Comparison of ENCODE assay signal across 25 cellular contexts in genomic region chr4:38003102-38003501, GRCh38. TPM values are rescaled to one million over a fixed set of nuclear protein-coding genes. Genes with fewer than 3 reads are reported as not detected.
DNase-seq lines count a peak whose midpoint lies in the region; ATAC-seq and TF ChIP-seq lines count a peak whose summit lies in the region.
"Had no signal": no experiment of that assay in that cellular context is flagged by ENCODE, and none has a peak within 500 bp of the region (broad histone marks: within the 10 kb centered on the region; RNA-seq: fewer than 3 reads in every experiment).

No MANE protein-coding gene starts in this region.

- no peaks in the 10 kb centered on the region for H3K4me1 ChIP-seq in CD4-positive, CD25-positive, alpha-beta regulatory T cell (ENCODE audit: control insufficient read depth, insufficient read depth, low read length, poor library complexity, severe bottlenecking)
- H3K4me1 ChIP-seq in HUES64 (ENCODE audit: insufficient read depth, low read length) = peaks cover 44% of the 10 kb centered on the region
- H3K4me1 ChIP-seq in hepatocyte (ENCODE audit: insufficient read depth) = peaks cover 17% of the 10 kb centered on the region
- H3K4me1 ChIP-seq in thyroid gland = peaks cover 31 to 46% of the 10 kb centered on the region in 2 donors

- no peak for ATAC-seq in CD4-positive, CD25-positive, alpha-beta regulatory T cell (ENCODE audit: low read depth in 2 of 2)
- ATAC-seq: K562 had no signal

- 92% methylated on average over 2 of the region's 3 CpGs for WGBS in HUES64
- 80% methylated on average over 3 of the region's 3 CpGs for WGBS in hepatocyte (ENCODE audit: low lambda C conversion rate, missing lambda C conversion rate)
- WGBS in thyroid gland, 2 donors = 86 to 91% methylated on average over 3 of the region's 3 CpGs

- no peaks in the 10 kb centered on the region for H4K20me1 ChIP-seq in hepatocyte (ENCODE audit: insufficient read depth, poor library complexity, severe bottlenecking)

- H3K27ac ChIP-seq in CD4-positive, CD25-positive, alpha-beta regulatory T cell (ENCODE audit: insufficient read depth, low read length, poor library complexity, severe bottlenecking) = no peak overlapping the region
- H3K27ac ChIP-seq in HUES64 (ENCODE audit: low read depth, low read length) (peak overlapping the region; percentile 61), hepatocyte (peak overlapping the region; percentile 22), thyroid gland (no peak overlapping the region)
- H3K27ac ChIP-seq: dorsolateral prefrontal cortex, gastrocnemius medialis had no signal

- 0 out of 2 replicates have a peak overlapping the region, but pooled peaks have one; percentile 6 for H3K9ac ChIP-seq in HUES64 (ENCODE audit: low read depth, low read length)

- H3K4me3 ChIP-seq in CD4-positive, CD25-positive, alpha-beta regulatory T cell (ENCODE audit: low read depth, low read length) = no peak overlapping the region
- no peak overlapping the region for H3K4me3 ChIP-seq in HUES64 (ENCODE audit: low read length)
- no peak overlapping the region for H3K4me3 ChIP-seq in hepatocyte
- H3K4me3 ChIP-seq in thyroid gland (replicated peaks in 1 of 3) = no peak overlapping the region
- H3K4me3 ChIP-seq: dorsolateral prefrontal cortex, gastrocnemius medialis, K562 had no signal

- no peak for TF ChIP-seq CTCF in hepatocyte (IDR thresholded peaks at IDR 0.05; ENCODE audit: poor library complexity)
- no peak for TF ChIP-seq CTCF in neural crest cell (conservative IDR thresholded peaks at IDR 0.05)
- TF ChIP-seq CTCF in thyroid gland (IDR thresholded peaks at IDR 0.05) = no peak

- no peaks in the 10 kb centered on the region for H3K9me2 ChIP-seq in hepatocyte (replicated peaks; ENCODE audit: insufficient read depth)

- no peak overlapping the region for H2AFZ ChIP-seq in hepatocyte

- peaks cover 19% of the 10 kb centered on the region for H3K36me3 Mint-ChIP-seq in CD4-positive, CD25-positive, alpha-beta regulatory T cell
- H3K36me3 Mint-ChIP-seq in neural crest cell (ENCODE audit: low read depth) = no peaks in the 10 kb centered on the region

- TF ChIP-seq POLR2A in thyroid gland (IDR thresholded peaks at IDR 0.05) = no peak

- H3K36me3 ChIP-seq in CD4-positive, CD25-positive, alpha-beta regulatory T cell (ENCODE audit: control insufficient read depth, insufficient read depth, low read length) = no peaks in the 10 kb centered on the region
- no peaks in the 10 kb centered on the region for H3K36me3 ChIP-seq in HUES64 (ENCODE audit: insufficient read depth, low read length)
- H3K36me3 ChIP-seq in hepatocyte (replicated peaks; ENCODE audit: insufficient read depth, low read depth) = no peaks in the 10 kb centered on the region
- H3K36me3 ChIP-seq in thyroid gland = no peaks in the 10 kb centered on the region
- H3K36me3 ChIP-seq: gastrocnemius medialis had no signal

- intact Hi-C loops in thyroid gland (cut with DNase I) = no loop called here

- H3K27me3 ChIP-seq in CD4-positive, CD25-positive, alpha-beta regulatory T cell (ENCODE audit: control insufficient read depth, insufficient read depth, low read length) = no peaks in the 10 kb centered on the region
- H3K27me3 ChIP-seq in HUES64 (ENCODE audit: insufficient read depth, low read length) (no peaks in the 10 kb centered on the region), hepatocyte (no peaks in the 10 kb centered on the region), thyroid gland (no peaks in the 10 kb centered on the region)
- H3K27me3 ChIP-seq: dorsolateral prefrontal cortex, gastrocnemius medialis had no signal

- H3K27me3 Mint-ChIP-seq in CD4-positive, CD25-positive, alpha-beta regulatory T cell = no peaks in the 10 kb centered on the region
- H3K27me3 Mint-ChIP-seq in neural crest cell (ENCODE audit: low read depth) = no peaks in the 10 kb centered on the region

- no peaks in the 10 kb centered on the region for H3K9me3 Mint-ChIP-seq in CD4-positive, CD25-positive, alpha-beta regulatory T cell
- H3K9me3 Mint-ChIP-seq in neural crest cell = no peaks in the 10 kb centered on the region
- H3K9me3 Mint-ChIP-seq: activated naive CD4-positive, alpha-beta T cell treated with anti-CD3 and anti-CD28 coated beads for 36 hours had no signal

- peaks cover 73% of the 10 kb centered on the region for H3K79me2 ChIP-seq in hepatocyte

- no peak for DNase-seq in CD4-positive, CD25-positive, alpha-beta regulatory T cell
- no peak for DNase-seq in hepatocyte (ENCODE audit: low spot score)
- no peak for DNase-seq in neural crest cell (ENCODE audit: low read depth, low spot score)
- no peak for DNase-seq in thyroid gland
- no peak for DNase-seq in islet precursor cell
- DNase-seq in DMS114 treated with DMSO at 0.1 percent for 48 hours (lab: John Stamatoyannopoulos, UW; ENCODE audit: unreplicated experiment) = no peak
- no peak for DNase-seq in occipital lobe (lab: John Stamatoyannopoulos, UW)
- DNase-seq: ACHN; activated CD4-positive, alpha-beta T cell treated with anti-CD3 and anti-CD28 coated beads, Interleukin-2, amount 50 U/mL, for 1 hour; activated naive CD4-positive, alpha-beta T cell treated with anti-CD3 and anti-CD28 coated beads for 36 hours; aorta; C1 segment of cervical spinal cord; central memory CD4-positive, alpha-beta T cell; dorsolateral prefrontal cortex; gastrocnemius medialis; MM.1S; NCI-H146; NCI-H2171 treated with DMSO at 0.1 percent for 48 hours; SIG-M5; stimulated activated CD4-positive, alpha-beta T cell treated with anti-CD3 and anti-CD28 coated beads, Interleukin-4, amount 100 ng/mL, for 24 hours; substantia nigra; T-helper 1 cell had no signal

- no peak overlapping the region for H3K4me2 ChIP-seq in hepatocyte

- H3K4me1 Mint-ChIP-seq in CD4-positive, CD25-positive, alpha-beta regulatory T cell = peaks cover 0 to 46% (median 34%) of the 10 kb centered on the region in 4 donors
- H3K4me1 Mint-ChIP-seq in neural crest cell = peaks cover 28% of the 10 kb centered on the region

- H3K9me3 ChIP-seq in CD4-positive, CD25-positive, alpha-beta regulatory T cell (ENCODE audit: control insufficient read depth in 2 of 2, low read length in 2 of 2) = no peaks in the 10 kb centered on the region
- H3K9me3 ChIP-seq in HUES64 (ENCODE audit: insufficient read depth, low read depth, low read length) (no peaks in the 10 kb centered on the region), hepatocyte (ENCODE audit: low read depth) (no peaks in the 10 kb centered on the region), thyroid gland (no peaks in the 10 kb centered on the region)
- H3K9me3 ChIP-seq: gastrocnemius medialis had no signal

- H3K4me3 Mint-ChIP-seq in CD4-positive, CD25-positive, alpha-beta regulatory T cell = no peak overlapping the region
- no peak overlapping the region for H3K4me3 Mint-ChIP-seq in neural crest cell
- H3K4me3 Mint-ChIP-seq: activated naive CD4-positive, alpha-beta T cell treated with anti-CD3 and anti-CD28 coated beads for 36 hours had no signal

- H3K27ac Mint-ChIP-seq in CD4-positive, CD25-positive, alpha-beta regulatory T cell = peak overlapping the region in 2 of 3 donors; percentile 2 to 72
- H3K27ac Mint-ChIP-seq in neural crest cell (ENCODE audit: unreplicated experiment) = peak overlapping the region; percentile 14
- H3K27ac Mint-ChIP-seq: activated naive CD4-positive, alpha-beta T cell treated with anti-CD3 and anti-CD28 coated beads for 36 hours had no signal

RNA-seq across cellular contexts. Expression of gene PTTG2, which starts 42.9 kb away (rescaled TPM):
- total RNA-seq in CD4-positive, CD25-positive, alpha-beta regulatory T cell = 2.0 TPM
- polyA plus RNA-seq in CD4-positive, CD25-positive, alpha-beta regulatory T cell = not detected
- polyA plus RNA-seq in HUES64 (2013, experiment 1 of 2) = not detected
- not detected for polyA plus RNA-seq in HUES64 (2013, experiment 2 of 2)
- total RNA-seq in hepatocyte (not detected in 2 replicates), neural crest cell (not detected in 2 replicates), thyroid gland (1 to 10 TPM in 1 of 4 donors, not detected in 3; 2.0 TPM), occipital lobe (not detected)
- polyA plus RNA-seq in hepatocyte = not detected in 2 replicates
- total RNA-seq: activated naive CD4-positive, alpha-beta T cell treated with anti-CD3 and anti-CD28 coated beads for 36 hours; K562; pulmonary artery endothelial cell had no signal
- polyA plus RNA-seq: K562 had no signal

Comparison
In these comparisons a context has a peak if more than half of its experiments do, and no peak if none do; other contexts are left out.
1. H3K27ac ChIP-seq: peak in HUES64 (single experiment) and hepatocyte (single experiment); none in CD4-positive, CD25-positive, alpha-beta regulatory T cell (single experiment) and thyroid gland (0 of 3).